In the genomic region with DNA sequence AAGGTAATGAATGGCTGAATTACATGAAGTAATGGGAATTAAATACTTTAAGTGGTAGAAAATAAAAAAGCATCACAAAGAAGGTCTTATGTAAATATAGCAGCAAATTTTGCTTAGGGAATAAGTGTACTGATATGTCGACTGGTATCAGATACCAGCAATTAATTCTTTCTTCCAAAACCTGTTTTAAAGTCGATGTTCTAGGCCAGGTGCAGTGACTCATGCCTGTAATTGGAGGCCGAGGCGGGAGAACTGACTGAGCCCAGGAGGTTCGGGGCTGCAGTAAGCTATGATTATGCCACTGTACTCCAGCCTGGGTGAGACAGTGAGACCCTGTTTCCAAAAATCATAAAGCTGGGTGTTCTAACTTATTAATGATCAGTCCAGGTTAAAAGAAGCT, we compare ENCODE assay signal across 1 cellular context.
TF ChIP-seq lines count a peak whose summit lies in the region.

No MANE protein-coding gene starts in this region.

TF ChIP-seq in HCT116, 20 proteins besides CTCF, POLR2A, EP300 and RAD21 (continued from another document):
- TF ChIP-seq, protein P1, sequence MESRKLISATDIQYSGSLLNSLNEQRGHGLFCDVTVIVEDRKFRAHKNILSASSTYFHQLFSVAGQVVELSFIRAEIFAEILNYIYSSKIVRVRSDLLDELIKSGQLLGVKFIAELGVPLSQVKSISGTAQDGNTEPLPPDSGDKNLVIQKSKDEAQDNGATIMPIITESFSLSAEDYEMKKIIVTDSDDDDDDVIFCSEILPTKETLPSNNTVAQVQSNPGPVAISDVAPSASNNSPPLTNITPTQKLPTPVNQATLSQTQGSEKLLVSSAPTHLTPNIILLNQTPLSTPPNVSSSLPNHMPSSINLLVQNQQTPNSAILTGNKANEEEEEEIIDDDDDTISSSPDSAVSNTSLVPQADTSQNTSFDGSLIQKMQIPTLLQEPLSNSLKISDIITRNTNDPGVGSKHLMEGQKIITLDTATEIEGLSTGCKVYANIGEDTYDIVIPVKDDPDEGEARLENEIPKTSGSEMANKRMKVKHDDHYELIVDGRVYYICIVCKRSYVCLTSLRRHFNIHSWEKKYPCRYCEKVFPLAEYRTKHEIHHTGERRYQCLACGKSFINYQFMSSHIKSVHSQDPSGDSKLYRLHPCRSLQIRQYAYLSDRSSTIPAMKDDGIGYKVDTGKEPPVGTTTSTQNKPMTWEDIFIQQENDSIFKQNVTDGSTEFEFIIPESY (IDR thresholded peaks at IDR 0.05; ENCODE audit: extremely low read depth, insufficient replicate concordance, low read length): no peak
- 0 out of 2 replicates have a peak, but pooled peaks have one; percentile 26 for TF ChIP-seq CBX3 (IDR thresholded peaks at IDR 0.05; ENCODE audit: low read depth)
